Comparison of ENCODE assay signal across 8 cellular contexts in the genomic region with DNA sequence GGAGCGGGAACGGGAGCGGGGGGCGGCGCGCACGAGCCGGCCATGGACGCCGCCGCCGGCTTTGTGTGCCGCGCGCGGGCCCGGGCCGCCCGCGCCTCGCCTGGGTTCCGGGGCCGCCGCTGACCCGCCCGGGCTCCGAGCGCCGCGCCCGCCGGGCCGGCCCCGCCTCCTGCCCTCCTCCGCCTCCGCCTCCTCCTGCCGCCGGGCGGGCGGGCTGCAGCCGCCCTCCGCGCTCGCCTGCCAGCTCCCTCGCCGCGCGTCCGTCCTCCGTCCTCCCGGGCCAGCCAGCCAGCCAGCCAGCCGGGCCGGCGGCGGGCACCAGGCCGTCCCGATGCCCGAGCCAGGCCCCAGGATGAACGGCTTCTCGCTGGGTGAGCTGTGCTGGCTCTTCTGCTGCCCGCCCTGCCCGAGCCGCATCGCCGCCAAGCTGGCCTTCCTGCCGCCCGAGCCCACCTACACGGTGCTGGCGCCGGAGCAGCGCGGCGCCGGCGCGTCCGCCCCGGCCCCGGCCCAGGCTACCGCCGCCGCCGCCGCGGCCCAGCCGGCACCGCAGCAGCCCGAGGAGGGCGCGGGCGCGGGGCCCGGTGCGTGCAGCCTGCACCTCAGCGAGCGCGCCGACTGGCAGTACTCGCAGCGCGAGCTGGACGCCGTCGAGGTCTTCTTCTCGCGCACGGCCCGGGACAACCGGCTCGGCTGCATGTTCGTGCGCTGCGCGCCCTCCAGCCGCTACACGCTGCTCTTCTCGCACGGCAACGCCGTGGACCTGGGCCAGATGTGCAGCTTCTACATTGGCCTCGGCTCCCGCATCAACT. TPM values are rescaled to one million over a fixed set of nuclear protein-coding genes. Genes with fewer than 3 reads are reported as not detected.
DNase-seq lines count a peak whose midpoint lies in the region; ATAC-seq and TF ChIP-seq lines count a peak whose summit lies in the region.

ABHD17C (plus strand) TSS at position 212 of the 812 bp plus-strand sequence; CDS start at position 332, 120 bp downstream.

- H3K4me3 Mint-ChIP-seq in activated naive CD8-positive, alpha-beta T cell treated with anti-CD3 and anti-CD28 coated beads, Interleukin-2, amount 50 U/mL, for 24 hours, result peak within 1 kb of the TSS; percentile 85

- intact Hi-C loops in cardiac septum (cut with DNase I), result loop anchor here (10.0 kb wide), 1 partner anchor 49 kb away; no protein-coding TSS in a partner anchor
- intact Hi-C loops in ovary (cut with DNase I), result no loop called here

- TF ChIP-seq CTCF in ovary (IDR thresholded peaks at IDR 0.05), result no peak

- H3K9me3 Mint-ChIP-seq in activated naive CD8-positive, alpha-beta T cell treated with anti-CD3 and anti-CD28 coated beads, Interleukin-2, amount 50 U/mL, for 24 hours, result no peaks in the 10 kb centered on the region

- H3K4me1 ChIP-seq in SJCRH30, result no peaks in the 10 kb centered on the region
- H3K4me1 ChIP-seq in ovary (ENCODE audit: insufficient read depth), result peaks cover 5% of the 10 kb centered on the region

- H3K36me3 ChIP-seq in SJCRH30 (no peaks in the 10 kb centered on the region), ovary (no peaks in the 10 kb centered on the region)

- peaks cover 23% of the 10 kb centered on the region for H3K4me1 Mint-ChIP-seq in activated naive CD8-positive, alpha-beta T cell treated with anti-CD3 and anti-CD28 coated beads, Interleukin-2, amount 50 U/mL, for 24 hours

- no peak within 1 kb of the TSS; the same call in 1 of the 2 replicates for H3K27ac ChIP-seq in SJCRH30
- peak within 1 kb of the TSS; percentile 61 to 72 for H3K27ac ChIP-seq in ovary

- no peaks in the 10 kb centered on the region for H3K36me3 Mint-ChIP-seq in activated naive CD8-positive, alpha-beta T cell treated with anti-CD3 and anti-CD28 coated beads, Interleukin-2, amount 50 U/mL, for 24 hours (ENCODE audit: low read depth)

- H3K27me3 ChIP-seq in SJCRH30, result no peaks in the 10 kb centered on the region
- no peaks in the 10 kb centered on the region for H3K27me3 ChIP-seq in ovary

- 0 to 1% (median 0%) methylated on average over 30 to 120 of the region's 122 CpGs for WGBS in ovary, 3 donors

- peaks cover 21% of the 10 kb centered on the region for H3K27me3 Mint-ChIP-seq in activated naive CD8-positive, alpha-beta T cell treated with anti-CD3 and anti-CD28 coated beads, Interleukin-2, amount 50 U/mL, for 24 hours

- ATAC-seq in GM19397 (IDR thresholded peaks at IDR 0.05; ENCODE audit: unreplicated experiment) (peak; percentile 75), HG03521 (IDR thresholded peaks at IDR 0.05; ENCODE audit: unreplicated experiment) (peak; percentile 62), HG03378 (IDR thresholded peaks at IDR 0.05; ENCODE audit: unreplicated experiment) (no peak)
- ATAC-seq in activated naive CD8-positive, alpha-beta T cell treated with anti-CD3 and anti-CD28 coated beads, Interleukin-2, amount 50 U/mL, for 24 hours, result peak; percentile 64

- no peak for TF ChIP-seq POLR2A in ovary (IDR thresholded peaks at IDR 0.05)

- peak; percentile 57 for DNase-seq in CD1c-positive myeloid dendritic cell (ENCODE audit: extremely low spot score)
- peak; percentile 45 to 63 for DNase-seq in SJCRH30
- peak; percentile 47 for DNase-seq in activated naive CD8-positive, alpha-beta T cell treated with anti-CD3 and anti-CD28 coated beads, Interleukin-2, amount 50 U/mL, for 24 hours
- DNase-seq in cardiac septum (ENCODE audit: low spot score), result peak; percentile 80
- peak; percentile 41 to 76 (median 59) for DNase-seq in ovary

- TF ChIP-seq EP300 in ovary (IDR thresholded peaks at IDR 0.05), result no peak

- no peaks in the 10 kb centered on the region for H3K9me3 ChIP-seq in SJCRH30 (replicated peaks)
- no peaks in the 10 kb centered on the region for H3K9me3 ChIP-seq in ovary

- peak within 1 kb of the TSS; percentile 82 for H3K27ac Mint-ChIP-seq in activated naive CD8-positive, alpha-beta T cell treated with anti-CD3 and anti-CD28 coated beads, Interleukin-2, amount 50 U/mL, for 24 hours

- H3K4me3 ChIP-seq in SJCRH30 (peak within 1 kb of the TSS; percentile 94), ovary (peak within 1 kb of the TSS; percentile 67)

RNA-seq across cellular contexts. Expression of gene ABHD17C, which starts in this region (rescaled TPM):
- total RNA-seq in SJCRH30 (2014; rRNA removed; shearing (Covaris generic)), result 4.4 and 5.6 TPM in 2 replicates
- total RNA-seq in cardiac septum (8.5 TPM), ovary (1 to 10 TPM; 1.2 to 5.5 (median 3.6) TPM)
- 1 to 10 TPM; 2.1 to 5.6 TPM for polyA plus RNA-seq in ovary
